ENCODE assay signal across 1 cellular context in the genomic region with DNA sequence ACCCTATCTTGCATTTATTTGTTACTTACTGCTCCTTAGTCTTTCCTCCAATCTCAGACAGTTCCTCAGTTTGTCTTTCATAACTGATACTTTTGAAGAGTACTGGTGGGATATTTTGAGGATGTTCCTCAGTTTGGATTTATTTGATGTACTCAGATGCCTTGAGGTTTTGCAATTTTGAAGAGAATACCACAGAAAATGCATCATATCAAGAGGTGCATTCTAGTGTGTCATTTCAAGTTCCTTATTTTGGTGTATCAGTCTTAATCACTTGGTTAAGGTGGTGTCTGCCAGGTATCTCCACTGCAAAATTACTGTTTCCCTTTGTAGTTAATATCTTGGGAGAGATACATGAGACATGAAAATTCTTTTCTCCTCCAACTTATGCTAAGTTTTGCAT.
TF ChIP-seq lines count a peak whose summit lies in the region.

No MANE protein-coding gene starts in this region.

TF ChIP-seq in GM12878, 131 proteins besides CTCF, POLR2A, EP300 and RAD21 (continued from another document):
- TF ChIP-seq, protein P1, sequence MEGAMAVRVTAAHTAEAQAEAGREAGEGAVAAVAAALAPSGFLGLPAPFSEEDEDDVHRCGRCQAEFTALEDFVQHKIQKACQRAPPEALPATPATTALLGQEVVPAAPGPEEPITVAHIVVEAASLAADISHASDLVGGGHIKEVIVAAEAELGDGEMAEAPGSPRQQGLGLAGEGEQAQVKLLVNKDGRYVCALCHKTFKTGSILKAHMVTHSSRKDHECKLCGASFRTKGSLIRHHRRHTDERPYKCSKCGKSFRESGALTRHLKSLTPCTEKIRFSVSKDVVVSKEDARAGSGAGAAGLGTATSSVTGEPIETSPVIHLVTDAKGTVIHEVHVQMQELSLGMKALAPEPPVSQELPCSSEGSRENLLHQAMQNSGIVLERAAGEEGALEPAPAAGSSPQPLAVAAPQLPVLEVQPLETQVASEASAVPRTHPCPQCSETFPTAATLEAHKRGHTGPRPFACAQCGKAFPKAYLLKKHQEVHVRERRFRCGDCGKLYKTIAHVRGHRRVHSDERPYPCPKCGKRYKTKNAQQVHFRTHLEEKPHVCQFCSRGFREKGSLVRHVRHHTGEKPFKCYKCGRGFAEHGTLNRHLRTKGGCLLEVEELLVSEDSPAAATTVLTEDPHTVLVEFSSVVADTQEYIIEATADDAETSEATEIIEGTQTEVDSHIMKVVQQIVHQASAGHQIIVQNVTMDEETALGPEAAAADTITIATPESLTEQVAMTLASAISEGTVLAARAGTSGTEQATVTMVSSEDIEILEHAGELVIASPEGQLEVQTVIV (IDR thresholded peaks at IDR 0.05; ENCODE audit: borderline replicate concordance, partially characterized antibody): no peak
- TF ChIP-seq FOXK2 (IDR thresholded peaks at IDR 0.05): no peak
- TF ChIP-seq RAD51 (IDR thresholded peaks at IDR 0.05): no peak
- TF ChIP-seq PAX5 (IDR thresholded peaks at IDR 0.05; ENCODE audit: borderline replicate concordance, low read depth, low read length): peak; percentile 67; the same call in 1 of the 2 replicates
- TF ChIP-seq, protein P2, sequence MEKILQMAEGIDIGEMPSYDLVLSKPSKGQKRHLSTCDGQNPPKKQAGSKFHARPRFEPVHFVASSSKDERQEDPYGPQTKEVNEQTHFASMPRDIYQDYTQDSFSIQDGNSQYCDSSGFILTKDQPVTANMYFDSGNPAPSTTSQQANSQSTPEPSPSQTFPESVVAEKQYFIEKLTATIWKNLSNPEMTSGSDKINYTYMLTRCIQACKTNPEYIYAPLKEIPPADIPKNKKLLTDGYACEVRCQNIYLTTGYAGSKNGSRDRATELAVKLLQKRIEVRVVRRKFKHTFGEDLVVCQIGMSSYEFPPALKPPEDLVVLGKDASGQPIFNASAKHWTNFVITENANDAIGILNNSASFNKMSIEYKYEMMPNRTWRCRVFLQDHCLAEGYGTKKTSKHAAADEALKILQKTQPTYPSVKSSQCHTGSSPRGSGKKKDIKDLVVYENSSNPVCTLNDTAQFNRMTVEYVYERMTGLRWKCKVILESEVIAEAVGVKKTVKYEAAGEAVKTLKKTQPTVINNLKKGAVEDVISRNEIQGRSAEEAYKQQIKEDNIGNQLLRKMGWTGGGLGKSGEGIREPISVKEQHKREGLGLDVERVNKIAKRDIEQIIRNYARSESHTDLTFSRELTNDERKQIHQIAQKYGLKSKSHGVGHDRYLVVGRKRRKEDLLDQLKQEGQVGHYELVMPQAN (conservative IDR thresholded peaks at IDR 0.05): no peak
- TF ChIP-seq SIX5 (IDR thresholded peaks at IDR 0.05; ENCODE audit: low read depth, low read length, severe bottlenecking): no peak
- no peak for TF ChIP-seq YY1 (IDR thresholded peaks at IDR 0.05; ENCODE audit: low read depth, low read length)
- TF ChIP-seq SMARCA5 (IDR thresholded peaks at IDR 0.05): no peak
- TF ChIP-seq, protein P3, sequence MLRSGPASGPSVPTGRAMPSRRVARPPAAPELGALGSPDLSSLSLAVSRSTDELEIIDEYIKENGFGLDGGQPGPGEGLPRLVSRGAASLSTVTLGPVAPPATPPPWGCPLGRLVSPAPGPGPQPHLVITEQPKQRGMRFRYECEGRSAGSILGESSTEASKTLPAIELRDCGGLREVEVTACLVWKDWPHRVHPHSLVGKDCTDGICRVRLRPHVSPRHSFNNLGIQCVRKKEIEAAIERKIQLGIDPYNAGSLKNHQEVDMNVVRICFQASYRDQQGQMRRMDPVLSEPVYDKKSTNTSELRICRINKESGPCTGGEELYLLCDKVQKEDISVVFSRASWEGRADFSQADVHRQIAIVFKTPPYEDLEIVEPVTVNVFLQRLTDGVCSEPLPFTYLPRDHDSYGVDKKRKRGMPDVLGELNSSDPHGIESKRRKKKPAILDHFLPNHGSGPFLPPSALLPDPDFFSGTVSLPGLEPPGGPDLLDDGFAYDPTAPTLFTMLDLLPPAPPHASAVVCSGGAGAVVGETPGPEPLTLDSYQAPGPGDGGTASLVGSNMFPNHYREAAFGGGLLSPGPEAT (IDR thresholded peaks at IDR 0.05; ENCODE audit: low read depth): no peak; the same call in 1 of the 2 replicates
- no peak for TF ChIP-seq NRF1 (conservative IDR thresholded peaks at IDR 0.05; ENCODE audit: low read depth, low read length)
